ENCODE assay signal across 18 cellular contexts in genomic region chr4:174713181-174713580, GRCh38.
DNase-seq lines count a peak whose midpoint lies in the region; ATAC-seq, FAIRE-seq and TF ChIP-seq lines count a peak whose summit lies in the region.
"Had no signal": no experiment of that assay in that cellular context is flagged by ENCODE, and none has a peak within 500 bp of the region (broad histone marks: within the 10 kb centered on the region; RNA-seq: fewer than 3 reads in every experiment).

No MANE protein-coding gene starts in this region.

- no peak for DNase-seq in A549 (ENCODE audit: low read depth in 1 of 2, low spot score in 1 of 2)
- peak; percentile 58 for DNase-seq in adipocyte (ENCODE audit: low read depth)
- peak; percentile 76 for DNase-seq in foreskin melanocyte
- DNase-seq in GM20000 (ENCODE audit: low spot score), result no peak
- DNase-seq in cortex of kidney (lab: John Stamatoyannopoulos, UW), result no peak
- DNase-seq in inferior parietal cortex (ENCODE audit: extremely low spot score), result no peak
- DNase-seq: DMS 273 treated with DMSO at 0.1 percent for 48 hours, GDM1, GOT3, Karpas-422, NCI-H1105, NCI-H187, NCI-H69 had no signal

- H3K36me3 ChIP-seq in Loucy (ENCODE audit: insufficient read depth, low read length) (no peaks in the 10 kb centered on the region), adipocyte (ENCODE audit: control insufficient read depth, insufficient read depth, low read length, severe bottlenecking) (no peaks in the 10 kb centered on the region)
- H3K36me3 ChIP-seq: BLaER1 treated with 17β-estradiol and CSF1 and Interleukin-3, amounts not matched to agents 10 nM and 100 nM had no signal

- H2AFZ ChIP-seq in Loucy (ENCODE audit: low read length), result peak overlapping the region; percentile 8

- no peak for TF ChIP-seq CTCF in A549 (IDR thresholded peaks at IDR 0.05)
- no peak for TF ChIP-seq CTCF in Loucy (conservative IDR thresholded peaks at IDR 0.05; ENCODE audit: low read length)
- TF ChIP-seq CTCF in GM20000 (IDR thresholded peaks at IDR 0.05; ENCODE audit: extremely low read depth, missing control alignments), result no peak

- FAIRE-seq in A549 (lab: Jason Lieb, UNC), result no peak
- FAIRE-seq: GM12878 had no signal

- H3F3A ChIP-seq in Loucy (ENCODE audit: low read depth), result no peaks in the 10 kb centered on the region

- H3K27ac ChIP-seq in A549, result peak overlapping the region; percentile 74 to 78
- H3K27ac ChIP-seq: BLaER1 treated with 17β-estradiol and CSF1 and Interleukin-3, amounts not matched to agents 10 nM and 100 nM had no signal

- POLR2A ChIA-PET in A549 (lab: Yijun Ruan, JAX), result interaction anchor here (2.5 kb wide), 1 partner anchor 191 kb away, joined by 7 read pairs; the partner anchor contains the start of gene HPGD

- no peaks in the 10 kb centered on the region for H3K79me2 ChIP-seq in Loucy (ENCODE audit: insufficient read depth, low read length)

- H3K27me3 ChIP-seq in Loucy (ENCODE audit: insufficient read depth, low read length, poor library complexity, severe bottlenecking) (no peaks in the 10 kb centered on the region), adipocyte (replicated peaks; ENCODE audit: control insufficient read depth, insufficient read depth, low read length) (no peaks in the 10 kb centered on the region)
- H3K27me3 ChIP-seq: BLaER1 treated with 17β-estradiol and CSF1 and Interleukin-3, amounts not matched to agents 10 nM and 100 nM had no signal

- H3K4me1 ChIP-seq in A549, result peaks cover 55% of the 10 kb centered on the region
- H3K4me1 ChIP-seq in Loucy (ENCODE audit: insufficient read depth, low read length, poor library complexity, severe bottlenecking), result peaks cover 3% of the 10 kb centered on the region
- H3K4me1 ChIP-seq in adipocyte (ENCODE audit: control insufficient read depth, insufficient read depth, low read length), result peaks cover 45% of the 10 kb centered on the region
- H3K4me1 ChIP-seq: BLaER1 treated with 17β-estradiol and CSF1 and Interleukin-3, amounts not matched to agents 10 nM and 100 nM had no signal

- TF ChIP-seq POLR2A in A549 (IDR thresholded peaks at IDR 0.05; ENCODE audit: low read length), result no peak

- H3K4me2 ChIP-seq in A549 (peak overlapping the region; percentile 78), Loucy (ENCODE audit: low read depth, low read length, poor library complexity, severe bottlenecking) (no peak overlapping the region)
- H3K4me2 ChIP-seq: BLaER1 treated with 17β-estradiol and CSF1 and Interleukin-3, amounts not matched to agents 10 nM and 100 nM had no signal

- H3K4me3 ChIP-seq in A549, result no peak overlapping the region
- no peak overlapping the region for H3K4me3 ChIP-seq in Loucy (ENCODE audit: low read length, poor library complexity, severe bottlenecking)
- no peak overlapping the region for H3K4me3 ChIP-seq in adipocyte (ENCODE audit: low read length)
- H3K4me3 ChIP-seq: BLaER1 treated with 17β-estradiol and CSF1 and Interleukin-3, amounts not matched to agents 10 nM and 100 nM; GM12878 had no signal

- no peak for TF ChIP-seq EP300 in A549 (IDR thresholded peaks at IDR 0.05)

- H3K9ac ChIP-seq in Loucy (ENCODE audit: low read depth, low read length, poor library complexity, severe bottlenecking) (no peak overlapping the region), adipocyte (ENCODE audit: low read length) (no peak overlapping the region)
- H3K9ac ChIP-seq: BLaER1 treated with 17β-estradiol and CSF1 and Interleukin-3, amounts not matched to agents 10 nM and 100 nM had no signal

- WGBS in A549 (ENCODE audit: missing lambda C conversion rate), result 23% methylated on average over 2 of the region's 2 CpGs

- H3K9me3 ChIP-seq in A549 (no peaks in the 10 kb centered on the region), Loucy (ENCODE audit: insufficient read depth, low read depth, low read length) (no peaks in the 10 kb centered on the region), adipocyte (ENCODE audit: control insufficient read depth, low read length) (no peaks in the 10 kb centered on the region)
- H3K9me3 ChIP-seq: BLaER1 treated with 17β-estradiol and CSF1 and Interleukin-3, amounts not matched to agents 10 nM and 100 nM had no signal

- ATAC-seq in A549 (peak in 1 of 2 experiments; percentile 60; a peak in 2 of 6 replicates), HG03175 (IDR thresholded peaks at IDR 0.05; ENCODE audit: unreplicated experiment) (no peak)
- ATAC-seq: GM12878, Panc1 had no signal

- no peaks in the 10 kb centered on the region for H4K20me1 ChIP-seq in Loucy (ENCODE audit: insufficient read depth, low read length, poor library complexity, severe bottlenecking)
- H4K20me1 ChIP-seq: BLaER1 treated with 17β-estradiol and CSF1 and Interleukin-3, amounts not matched to agents 10 nM and 100 nM had no signal

- no peak for TF ChIP-seq RAD21 in A549 (conservative IDR thresholded peaks at IDR 0.05 in 1 of 2, IDR thresholded peaks at IDR 0.05 in 1 of 2)

- no peaks in the 10 kb centered on the region for H3K9me2 ChIP-seq in Loucy (replicated peaks; ENCODE audit: low read depth, low read length)

- CTCF ChIA-PET in A549 (lab: Yijun Ruan, JAX), result interaction anchor here (0.8 to 1.4 kb wide), 6 partner anchors 13 to 349 kb away, joined by 3 to 4 read pairs (median 3); no protein-coding TSS in a partner anchor

TF ChIP-seq in A549, 52 proteins besides CTCF, POLR2A, EP300 and RAD21:
- TF ChIP-seq MAX (IDR thresholded peaks at IDR 0.05) (no peak), FOSL2 (IDR thresholded peaks at IDR 0.05) (no peak), FOSL2 (CRISPR knock-in tag; IDR thresholded peaks at IDR 0.05) (no peak), MYC (IDR thresholded peaks at IDR 0.05; ENCODE audit: borderline replicate concordance, low read length) (no peak), NR3C1 (IDR thresholded peaks at IDR 0.05) (no peak), RFX5 (IDR thresholded peaks at IDR 0.05) (no peak), JUNB (IDR thresholded peaks at IDR 0.05) (no peak), HOXB13 (CRISPR knock-in tag; IDR thresholded peaks at IDR 0.05; ENCODE audit: low read depth) (no peak), HDAC2 (IDR thresholded peaks at IDR 0.05) (no peak), BCL3 (IDR thresholded peaks at IDR 0.05) (no peak)
TF ChIP-seq in A549: peak in this region for 0.

Comparison
In these comparisons a context has a peak if more than half of its experiments do, and no peak if none do; other contexts are left out.
1. DNase-seq: peak in adipocyte (single experiment) and foreskin melanocyte (single experiment); none in A549 (0 of 2), GM20000 (single experiment), cortex of kidney (single experiment) and inferior parietal cortex (single experiment).